ENCODE assay signal across 10 cellular contexts in the genomic region with DNA sequence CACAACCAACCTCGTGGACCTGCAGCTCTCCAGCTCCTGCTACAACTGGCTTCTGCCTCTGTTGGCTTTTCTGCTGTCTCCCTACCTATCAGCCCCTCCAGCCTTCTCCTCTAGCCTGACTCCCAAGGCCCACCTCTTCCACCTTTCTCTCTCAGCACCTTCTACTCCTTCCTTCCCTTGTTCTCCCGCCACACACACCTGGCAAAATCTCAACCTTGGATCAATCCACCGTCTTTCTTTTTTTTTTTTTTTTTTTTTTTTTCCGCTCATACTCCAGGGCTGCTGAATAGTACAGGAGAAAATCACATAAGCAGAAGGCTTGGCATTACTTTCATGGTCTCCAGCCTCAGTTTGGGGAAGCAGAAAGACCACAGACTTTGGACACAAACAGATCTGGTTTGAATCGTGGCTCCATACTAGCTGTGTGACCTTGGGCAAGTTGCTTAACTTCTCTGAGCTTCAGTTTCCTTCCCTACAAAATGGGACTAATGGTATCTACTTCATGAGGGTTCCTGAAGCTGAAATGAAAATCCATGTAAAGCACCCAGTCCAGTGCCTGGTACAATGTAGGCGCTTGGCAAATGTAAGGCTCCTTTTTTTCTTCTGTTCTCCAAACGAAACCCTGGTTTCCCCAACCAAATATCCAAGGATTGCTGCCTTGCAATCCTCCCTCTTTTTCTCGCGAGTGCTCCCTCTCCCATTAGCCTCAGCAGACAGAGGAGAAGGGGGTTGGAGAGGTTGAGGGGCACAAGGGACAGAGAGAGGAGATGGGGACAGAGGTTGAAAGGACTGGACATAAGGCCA. TPM values are rescaled to one million over a fixed set of nuclear protein-coding genes. Genes with fewer than 3 reads are reported as not detected.
DNase-seq lines count a peak whose midpoint lies in the region; FAIRE-seq and TF ChIP-seq lines count a peak whose summit lies in the region.
"Had no signal": no experiment of that assay in that cellular context is flagged by ENCODE, and none has a peak within 500 bp of the region (broad histone marks: within the 10 kb centered on the region; RNA-seq: fewer than 3 reads in every experiment).

No MANE protein-coding gene starts in this region.

- peak; percentile 97 for FAIRE-seq in astrocyte (lab: Jason Lieb, UNC)

- peaks cover 2% of the 10 kb centered on the region for H3K36me3 Mint-ChIP-seq in astrocyte (ENCODE audit: low read depth, unreplicated experiment)

- peaks cover 50% of the 10 kb centered on the region for H3K79me2 ChIP-seq in astrocyte (ENCODE audit: insufficient read depth, low read length)

- TF ChIP-seq CTCF in astrocyte (IDR thresholded peaks at IDR 0.05; ENCODE audit: insufficient read depth, low read depth, low read length), result no peak
- no peak for TF ChIP-seq CTCF in kidney epithelial cell (IDR thresholded peaks at IDR 0.05; ENCODE audit: insufficient read depth, low read length, poor library complexity, severe bottlenecking)

- peaks cover 25% of the 10 kb centered on the region for H3K4me1 Mint-ChIP-seq in astrocyte (ENCODE audit: low read depth, unreplicated experiment)

- peak overlapping the region; percentile 83 for H2AFZ ChIP-seq in astrocyte (ENCODE audit: low read depth, low read length)

- no peaks in the 10 kb centered on the region for H3K9me3 ChIP-seq in astrocyte (ENCODE audit: insufficient read depth, low read depth, low read length)
- no peaks in the 10 kb centered on the region for H3K9me3 ChIP-seq in stomach smooth muscle (ENCODE audit: control insufficient read depth in 2 of 2, low read length in 2 of 2)

- H3K27ac ChIP-seq in astrocyte (ENCODE audit: low read depth, low read length) (peak overlapping the region; percentile 33), stomach smooth muscle (ENCODE audit: low read length) (peak overlapping the region; percentile 37)
- H3K27ac ChIP-seq: 22Rv1 had no signal

- no peaks in the 10 kb centered on the region for H3K27me3 Mint-ChIP-seq in astrocyte (ENCODE audit: low read depth, unreplicated experiment)

- H3K4me1 ChIP-seq in astrocyte (ENCODE audit: insufficient read depth, low read length) (peaks cover 22% of the 10 kb centered on the region), stomach smooth muscle (ENCODE audit: control insufficient read depth, insufficient read depth, low read length) (peaks cover 8% of the 10 kb centered on the region)

- DNase-seq in NCI-H146 treated with DMSO at 0.1 percent for 48 hours (lab: John Stamatoyannopoulos, UW; ENCODE audit: unreplicated experiment) (peak; percentile 12), NCI-H146 (lab: John Stamatoyannopoulos, UW) (no peak), astrocyte (ENCODE audit: low read depth) (no peak), kidney epithelial cell (ENCODE audit: low read depth) (no peak), KG1 (lab: John Stamatoyannopoulos, UW) (no peak), NCI-H1048 (lab: John Stamatoyannopoulos, UW) (no peak), DMS53 (lab: John Stamatoyannopoulos, UW) (no peak)
- DNase-seq: stimulated activated CD4-positive, alpha-beta T cell treated with anti-CD3 and anti-CD28 coated beads, Interleukin-4, amount 100 ng/mL, for 4 hours had no signal

- H3K27me3 ChIP-seq in astrocyte (ENCODE audit: insufficient read depth, low read length) (no peaks in the 10 kb centered on the region), kidney epithelial cell (ENCODE audit: control insufficient read depth, insufficient read depth, low read length) (no peaks in the 10 kb centered on the region), stomach smooth muscle (ENCODE audit: control insufficient read depth in 1 of 2, insufficient read depth in 2 of 2, low read length in 2 of 2) (peaks cover 0 to 2% of the 10 kb centered on the region in 2 donors)

- H3K36me3 ChIP-seq in astrocyte (ENCODE audit: insufficient read depth, low read length) (no peaks in the 10 kb centered on the region), kidney epithelial cell (ENCODE audit: control insufficient read depth, insufficient read depth, low read length) (no peaks in the 10 kb centered on the region), stomach smooth muscle (ENCODE audit: control insufficient read depth in 2 of 2, insufficient read depth in 2 of 2, low read length in 2 of 2) (no peaks in the 10 kb centered on the region)

- peak overlapping the region; percentile 90 for H3K4me2 ChIP-seq in astrocyte (ENCODE audit: low read length)

- H3K27ac Mint-ChIP-seq in astrocyte (ENCODE audit: unreplicated experiment), result peak overlapping the region; percentile 66

- peak overlapping the region; percentile 90 for H3K4me3 Mint-ChIP-seq in astrocyte (ENCODE audit: unreplicated experiment)

- peaks cover 3% of the 10 kb centered on the region for H4K20me1 ChIP-seq in astrocyte (ENCODE audit: insufficient read depth, low read length)

- peaks cover 2% of the 10 kb centered on the region for H3K9me3 Mint-ChIP-seq in astrocyte (ENCODE audit: unreplicated experiment)

- H3K9ac ChIP-seq in astrocyte (ENCODE audit: low read length), result peak overlapping the region; percentile 87
- H3K9ac ChIP-seq in stomach smooth muscle (ENCODE audit: low read length in 2 of 2), result peak overlapping the region; percentile 69

- peak overlapping the region; percentile 71 for H3K4me3 ChIP-seq in astrocyte (ENCODE audit: insufficient read depth, low read depth, low read length)
- peak overlapping the region; percentile 56 for H3K4me3 ChIP-seq in kidney epithelial cell (ENCODE audit: low read depth, low read length)
- peak overlapping the region; percentile 63 to 75 for H3K4me3 ChIP-seq in stomach smooth muscle (ENCODE audit: low read length in 2 of 2)

RNA-seq across cellular contexts. Expression of a gene that starts 1.7 kb away (rescaled TPM):
- 18.0 and 18.6 TPM in 2 replicates for total RNA-seq in astrocyte
- 11.8 and 13.0 TPM in 2 replicates for total RNA-seq in kidney epithelial cell

RNA-seq across cellular contexts. Expression of a gene that starts 35.7 kb away (rescaled TPM):
- total RNA-seq in astrocyte, result 40.5 and 46.5 TPM in 2 replicates
- total RNA-seq in kidney epithelial cell, result 29.9 and 36.1 TPM in 2 replicates

RNA-seq across cellular contexts. Expression of a gene that starts 54.2 kb away (rescaled TPM):
- 25.5 and 28.7 TPM in 2 replicates for total RNA-seq in astrocyte
- total RNA-seq in kidney epithelial cell, result 11.3 and 11.4 TPM in 2 replicates
